Comparison of ENCODE assay signal across 9 cellular contexts in the genomic region with DNA sequence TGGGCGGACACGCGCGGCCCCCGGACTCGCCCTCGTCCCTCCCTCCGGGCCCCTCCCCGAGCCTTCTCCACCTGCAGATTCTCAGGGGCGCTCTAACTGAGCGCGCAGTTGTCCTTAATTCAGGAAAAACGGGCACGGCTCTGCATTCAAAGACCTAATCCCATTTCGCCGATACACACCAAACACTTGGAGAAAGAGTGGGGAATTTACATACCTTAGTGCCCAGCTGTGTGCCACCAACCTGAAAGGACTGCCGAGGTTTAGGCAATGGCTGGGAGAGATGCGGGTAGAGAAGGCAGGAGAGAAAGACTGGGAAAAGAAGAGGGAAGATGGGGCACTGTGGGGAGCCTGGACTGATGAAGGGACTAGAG. TPM values are rescaled to one million over a fixed set of nuclear protein-coding genes. Genes with fewer than 3 reads are reported as not detected.
DNase-seq lines count a peak whose midpoint lies in the region; ATAC-seq and TF ChIP-seq lines count a peak whose summit lies in the region.
"Had no signal": no experiment of that assay in that cellular context is flagged by ENCODE, and none has a peak within 500 bp of the region (broad histone marks: within the 10 kb centered on the region; RNA-seq: fewer than 3 reads in every experiment).

No MANE protein-coding gene starts in this region.

- H3K4me3 ChIP-seq in HFF-Myc (replicated peaks; ENCODE audit: low read depth, low read length) = peak overlapping the region; percentile 37
- peak overlapping the region; percentile 28 for H3K4me3 ChIP-seq in astrocyte of the spinal cord (ENCODE audit: low read depth, low read length)
- peak overlapping the region; percentile 67 for H3K4me3 ChIP-seq in smooth muscle cell

- no peaks in the 10 kb centered on the region for H4K20me1 ChIP-seq in smooth muscle cell (ENCODE audit: low read depth)

- H3K27ac ChIP-seq in smooth muscle cell (ENCODE audit: low read depth) = no peak overlapping the region

- H3K9me3 ChIP-seq in smooth muscle cell (replicated peaks; ENCODE audit: low read depth) = no peaks in the 10 kb centered on the region

- TF ChIP-seq CTCF in HFF-Myc (IDR thresholded peaks at IDR 0.05; ENCODE audit: low read depth, low read length, missing control alignments) (no peak), astrocyte of the spinal cord (IDR thresholded peaks at IDR 0.05; ENCODE audit: low read depth, low read length) (no peak), smooth muscle cell (IDR thresholded peaks at IDR 0.05; ENCODE audit: borderline replicate concordance, insufficient read depth, poor library complexity, severe bottlenecking) (no peak), GM20000 (IDR thresholded peaks at IDR 0.05; ENCODE audit: extremely low read depth, missing control alignments) (no peak)

- 12% methylated on average over 18 of the region's 18 CpGs for WGBS in smooth muscle cell (ENCODE audit: low lambda C conversion rate)

- H3K27me3 ChIP-seq in smooth muscle cell (ENCODE audit: low read depth) = no peaks in the 10 kb centered on the region

- H3K9ac ChIP-seq in smooth muscle cell (ENCODE audit: low read depth) = no peak overlapping the region

- H3K36me3 ChIP-seq in smooth muscle cell (ENCODE audit: low read depth) = no peaks in the 10 kb centered on the region

- H3K4me1 ChIP-seq in smooth muscle cell (ENCODE audit: low read depth) = peaks cover 20% of the 10 kb centered on the region

- DNase-seq in HFF-Myc (ENCODE audit: extremely low read depth, low read depth) (no peak), astrocyte of the spinal cord (ENCODE audit: low read depth, low spot score) (no peak), left kidney (ENCODE audit: low read depth, low spot score) (peak; percentile 60), smooth muscle cell (lab: John Stamatoyannopoulos, UW; ENCODE audit: unreplicated experiment) (no peak), GM20000 (ENCODE audit: low spot score) (no peak)
- DNase-seq in activated naive CD4-positive, alpha-beta T cell treated with Interleukin-2 at 50 U/mL for 16 hours = no peak

- ATAC-seq in GM19023 (IDR thresholded peaks at IDR 0.05; ENCODE audit: unreplicated experiment) = no peak
- no peak for ATAC-seq in activated CD4-positive, CD25-positive, alpha-beta regulatory T cell treated with anti-CD3 and anti-CD28 coated beads, Interleukin-2, amount 50 U/mL, for 24 hours

- H3F3A ChIP-seq in smooth muscle cell (ENCODE audit: low read depth) = peaks cover 5% of the 10 kb centered on the region

- H3K79me2 ChIP-seq in smooth muscle cell (ENCODE audit: low read depth) = no peaks in the 10 kb centered on the region

- peak overlapping the region; percentile 91 for H2AFZ ChIP-seq in smooth muscle cell (ENCODE audit: low read depth)

- in situ Hi-C loops in astrocyte of the spinal cord (cut with HindIII; ENCODE audit: low sequenced_read_pairs) = no loop called here

- H3K4me2 ChIP-seq in smooth muscle cell = peak overlapping the region; percentile 99

RNA-seq across cellular contexts. Expression of a gene that starts 21.8 kb away (rescaled TPM):
- total RNA-seq in smooth muscle cell = 2.6 and 3.2 TPM in 2 replicates
- 5.9 and 8.5 TPM in 2 replicates for polyA plus RNA-seq in smooth muscle cell
- total RNA-seq: endothelial cell of umbilical vein had no signal

RNA-seq across cellular contexts. Expression of a gene that starts 51.5 kb away (rescaled TPM):
- total RNA-seq in smooth muscle cell = not detected in 2 replicates
- polyA plus RNA-seq in smooth muscle cell = not detected in 2 replicates
- total RNA-seq: endothelial cell of umbilical vein had no signal
- polyA plus RNA-seq: endothelial cell of umbilical vein had no signal
